34 cellular contexts compared by ENCODE assay signal in the genomic region with DNA sequence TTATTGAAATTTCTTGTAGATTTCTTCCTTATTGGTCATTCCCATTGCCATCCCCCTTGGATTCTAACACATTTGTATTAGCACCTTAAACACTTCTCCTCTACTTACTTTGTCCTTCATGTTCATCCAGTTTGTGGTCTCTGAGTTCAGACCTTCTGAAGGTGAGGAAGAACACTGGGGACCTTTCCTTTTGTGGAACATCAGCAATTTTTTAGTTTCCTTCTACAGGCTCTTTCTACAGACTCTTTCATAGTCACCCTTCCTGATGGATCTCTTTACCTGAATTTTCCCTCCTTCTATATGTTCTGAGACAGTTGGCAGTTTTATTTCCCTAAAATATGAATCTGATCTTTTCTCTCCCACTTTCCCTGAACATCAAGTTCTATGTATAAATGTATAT.
"Had no signal": no experiment of that assay in that cellular context is flagged by ENCODE, and none has a peak within 500 bp of the region (broad histone marks: within the 10 kb centered on the region; RNA-seq: fewer than 3 reads in every experiment).

No MANE protein-coding gene starts in this region.

- H3K36me3 ChIP-seq: MG63 had no signal

- H3K9me3 ChIP-seq: MG63 had no signal

- H3K27me3 ChIP-seq: MG63 had no signal

- H3K4me3 ChIP-seq: MG63 had no signal

- DNase-seq: Karpas-422, Kasumi-1, MG63, MM.1S, MV-4-11, NCI-H1048, NCI-H1092, NCI-H1092 treated with DMSO at 0.1 percent for 48 hours, NCI-H1105, NCI-H1105 treated with DMSO at 0.1 percent for 48 hours, NCI-H1417, NCI-H1417 treated with DMSO at 0.1 percent for 48 hours, NCI-H1436, NCI-H1436 treated with DMSO at 0.1 percent for 48 hours, NCI-H146, NCI-H1694, NCI-H1694 treated with DMSO at 0.1 percent for 48 hours, NCI-H187, NCI-H187 treated with DMSO at 0.1 percent for 48 hours, NCI-H1930, NCI-H2029, NCI-H2029 treated with DMSO at 0.1 percent for 48 hours, NCI-H2081, NCI-H2081 treated with DMSO at 0.1 percent for 48 hours, NCI-H2107, NCI-H2171, NCI-H2171 treated with DMSO at 0.1 percent for 48 hours, NCI-H2227 treated with DMSO at 0.1 percent for 48 hours, NCI-H226, NCI-H345, NCI-H446, NCI-H446 treated with DMSO at 0.1 percent for 48 hours, NCI-H510A, NCI-H510A treated with DMSO at 0.1 percent for 48 hours had no signal
